Comparison of ENCODE assay signal across 16 cellular contexts in genomic region chr1:48019714-48020315, GRCh38. TPM values are rescaled to one million over a fixed set of nuclear protein-coding genes. Genes with fewer than 3 reads are reported as not detected.
DNase-seq lines count a peak whose midpoint lies in the region; ATAC-seq and TF ChIP-seq lines count a peak whose summit lies in the region.
"Had no signal": no experiment of that assay in that cellular context is flagged by ENCODE, and none has a peak within 500 bp of the region (broad histone marks: within the 10 kb centered on the region; RNA-seq: fewer than 3 reads in every experiment).

No MANE protein-coding gene starts in this region.

- H3K9me3 ChIP-seq in RWPE2 (ENCODE audit: severe bottlenecking) (no peaks in the 10 kb centered on the region), esophagus (ENCODE audit: control insufficient read depth in 2 of 2, insufficient read depth in 1 of 2, low read depth in 1 of 2, low read length in 1 of 2) (no peaks in the 10 kb centered on the region), thoracic aorta (no peaks in the 10 kb centered on the region), smooth muscle cell (replicated peaks; ENCODE audit: low read depth) (no peaks in the 10 kb centered on the region)

- ATAC-seq in RWPE2 (ENCODE audit: low read depth) (no peak), left colon (no peak), thoracic aorta (ENCODE audit: insufficient number of reproducible peaks, low FRiP score, low read depth) (peak; percentile 82), HG03460 (IDR thresholded peaks at IDR 0.05; ENCODE audit: unreplicated experiment) (no peak), HG03025 (IDR thresholded peaks at IDR 0.05; ENCODE audit: low FRiP score, unreplicated experiment) (no peak)

- no peaks in the 10 kb centered on the region for H3F3A ChIP-seq in smooth muscle cell (ENCODE audit: low read depth)

- no peak for TF ChIP-seq CTCF in RWPE2 (IDR thresholded peaks at IDR 0.05; ENCODE audit: poor library complexity, severe bottlenecking)
- no peak for TF ChIP-seq CTCF in thoracic aorta (IDR thresholded peaks at IDR 0.05)
- TF ChIP-seq CTCF in smooth muscle cell (IDR thresholded peaks at IDR 0.05; ENCODE audit: borderline replicate concordance, insufficient read depth, poor library complexity, severe bottlenecking) = no peak

- H3K27me3 ChIP-seq in RWPE2 (ENCODE audit: insufficient read depth, poor library complexity, severe bottlenecking) (no peaks in the 10 kb centered on the region), esophagus (ENCODE audit: control insufficient read depth in 1 of 2, insufficient read depth in 2 of 2, low read length in 2 of 2) (no peaks in the 10 kb centered on the region), thoracic aorta (replicated peaks; ENCODE audit: insufficient read depth) (no peaks in the 10 kb centered on the region), smooth muscle cell (ENCODE audit: low read depth) (no peaks in the 10 kb centered on the region)

- no peaks in the 10 kb centered on the region for H3K36me3 ChIP-seq in RWPE2 (ENCODE audit: low read depth)
- no peaks in the 10 kb centered on the region for H3K36me3 ChIP-seq in esophagus (ENCODE audit: control insufficient read depth in 2 of 2, insufficient read depth in 2 of 2, low read length in 1 of 2)
- no peaks in the 10 kb centered on the region for H3K36me3 ChIP-seq in thoracic aorta
- H3K36me3 ChIP-seq in smooth muscle cell (ENCODE audit: low read depth) = no peaks in the 10 kb centered on the region

- DNase-seq in RWPE2 (ENCODE audit: low spot score) (no peak), left colon (peak; percentile 22 to 38), thoracic aorta (ENCODE audit: low spot score) (peak; percentile 75), smooth muscle cell (lab: John Stamatoyannopoulos, UW; ENCODE audit: unreplicated experiment) (no peak), NCI-H146 (lab: John Stamatoyannopoulos, UW) (no peak)
- DNase-seq: activated naive CD4-positive, alpha-beta T cell; CD4-positive, alpha-beta memory T cell; erythroblast; naive B cell; NCI-H1436; NCI-H774; SIG-M5 had no signal

- H3K27ac ChIP-seq in RWPE2 (ENCODE audit: poor library complexity, severe bottlenecking) = peak overlapping the region; percentile 35
- peak overlapping the region; percentile 21 to 24 for H3K27ac ChIP-seq in esophagus (ENCODE audit: low read depth in 2 of 2, low read length in 1 of 2)
- peak overlapping the region; percentile 61 to 81 for H3K27ac ChIP-seq in thoracic aorta
- no peak overlapping the region for H3K27ac ChIP-seq in smooth muscle cell (ENCODE audit: low read depth)
- H3K27ac ChIP-seq: KMS-11 had no signal

- H3K4me2 ChIP-seq in smooth muscle cell = no peak overlapping the region
- H3K4me2 ChIP-seq: KMS-11 had no signal

- H4K20me1 ChIP-seq in smooth muscle cell (ENCODE audit: low read depth) = no peaks in the 10 kb centered on the region

- H3K4me3 ChIP-seq in RWPE2 (ENCODE audit: severe bottlenecking) (no peak overlapping the region), esophagus (ENCODE audit: low read depth in 1 of 2, low read length in 2 of 2) (no peak overlapping the region), thoracic aorta (no peak overlapping the region), smooth muscle cell (no peak overlapping the region)

- H3K4me1 ChIP-seq in RWPE2 (ENCODE audit: insufficient read depth, poor library complexity, severe bottlenecking) (peaks cover 20% of the 10 kb centered on the region), esophagus (ENCODE audit: control insufficient read depth in 2 of 2, insufficient read depth in 2 of 2, low read length in 1 of 2) (peaks cover 3 to 4% of the 10 kb centered on the region in 2 donors), thoracic aorta (ENCODE audit: control insufficient read depth in 1 of 2, low read depth in 2 of 2) (peaks cover 9 to 46% of the 10 kb centered on the region in 2 donors), smooth muscle cell (ENCODE audit: low read depth) (peaks cover 4% of the 10 kb centered on the region)

- 34 to 47% methylated on average over 6 of the region's 6 CpGs for WGBS in esophagus, 2 donors
- WGBS in smooth muscle cell (ENCODE audit: low lambda C conversion rate) = 89% methylated on average over 6 of the region's 6 CpGs

- H2AFZ ChIP-seq in smooth muscle cell (ENCODE audit: low read depth) = no peak overlapping the region

- intact Hi-C loops in left colon (cut with DNase I, micrococcal nuclease) = no loop called here

- H3K79me2 ChIP-seq in smooth muscle cell (ENCODE audit: low read depth) = no peaks in the 10 kb centered on the region

- no peak overlapping the region for H3K9ac ChIP-seq in smooth muscle cell (ENCODE audit: low read depth)
- H3K9ac ChIP-seq: KMS-11 had no signal

RNA-seq across cellular contexts. Expression of gene TRABD2B, which starts 22.6 kb away (rescaled TPM):
- polyA plus RNA-seq in esophagus (under 1 TPM; 0.24 to 0.34 TPM), smooth muscle cell (4.8 and 4.9 TPM in 2 replicates)
- total RNA-seq in left colon (1 to 10 TPM in 1 of 2 donors, under 1 TPM in 1; 0.70 to 1.0 TPM), thoracic aorta (10 to 100 TPM in 1 of 2 donors, 1 to 10 TPM in 1; 3.8 to 10.7 TPM), smooth muscle cell (0.81 and 0.94 TPM in 2 replicates)
- total RNA-seq: CD4-positive, alpha-beta memory T cell had no signal
- polyA plus RNA-seq: CD4-positive, alpha-beta memory T cell had no signal

Comparison
In these comparisons a context has a peak if more than half of its experiments do, and no peak if none do; other contexts are left out.
1. DNase-seq: peak in left colon (2 of 2) and thoracic aorta (single experiment); none in RWPE2 (single experiment), smooth muscle cell (single experiment) and NCI-H146 (single experiment).